Comparison of ENCODE assay signal across 22 cellular contexts in the genomic region with DNA sequence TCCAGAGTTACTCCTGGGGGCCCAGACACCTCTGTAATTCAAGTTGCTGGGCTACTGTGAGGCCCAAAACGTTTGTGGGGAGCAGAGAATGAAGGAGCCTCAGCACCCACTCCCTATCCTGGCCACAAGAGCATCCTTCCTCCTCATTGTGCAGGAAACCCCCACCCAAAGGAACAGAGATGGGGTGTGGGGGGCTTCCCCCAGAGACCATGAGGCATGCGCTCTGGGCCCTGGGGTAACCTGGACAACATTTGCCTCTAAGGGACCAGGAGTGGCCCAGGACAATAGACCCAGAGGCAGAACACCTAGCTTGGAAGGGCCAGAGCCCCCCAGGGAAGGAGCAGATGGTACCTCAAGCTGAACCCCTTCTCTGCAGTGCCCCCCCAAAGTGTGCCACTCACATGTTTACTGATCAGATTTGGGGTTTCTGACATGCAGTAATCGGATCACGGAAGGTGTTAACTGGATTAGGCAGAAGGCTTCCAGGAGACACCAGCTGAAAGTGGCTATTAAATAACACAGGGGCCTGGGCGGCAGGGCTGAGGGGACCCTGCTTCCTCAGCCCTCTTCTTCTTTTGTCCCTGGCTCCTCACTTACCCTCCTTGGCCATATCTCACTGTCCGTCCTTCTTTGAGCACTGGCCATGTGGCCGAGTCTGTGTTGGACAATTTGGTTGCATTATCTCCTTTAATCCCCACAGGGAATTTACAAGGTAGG. TPM values are rescaled to one million over a fixed set of nuclear protein-coding genes. Genes with fewer than 3 reads are reported as not detected.
DNase-seq lines count a peak whose midpoint lies in the region; ATAC-seq, FAIRE-seq and TF ChIP-seq lines count a peak whose summit lies in the region.
"Had no signal": no experiment of that assay in that cellular context is flagged by ENCODE, and none has a peak within 500 bp of the region (broad histone marks: within the 10 kb centered on the region; RNA-seq: fewer than 3 reads in every experiment).

No MANE protein-coding gene starts in this region.

- intact Hi-C loops in Right ventricle myocardium inferior (cut with DNase I) (no loop called here), left cardiac atrium (cut with DNase I) (no loop called here)

- peaks cover 0 to 6% of the 10 kb centered on the region in 2 donors for H3K4me1 ChIP-seq in right atrium auricular region

- no peak overlapping the region for H3K27ac ChIP-seq in right atrium auricular region
- H3K27ac ChIP-seq: cardiac muscle cell had no signal

- H3K4me3 ChIP-seq in right atrium auricular region: no peak overlapping the region
- H3K4me3 ChIP-seq: cardiac muscle cell had no signal

- peaks cover 83% of the 10 kb centered on the region for H3K4me1 Mint-ChIP-seq in activated naive CD8-positive, alpha-beta T cell (ENCODE audit: low read depth)
- H3K4me1 Mint-ChIP-seq in stimulated activated naive CD8-positive, alpha-beta T cell treated with anti-CD3 and anti-CD28 coated beads, Interleukin-15, amount 100 ng/mL, for 72 hours: peaks cover 72% of the 10 kb centered on the region

- no peaks in the 10 kb centered on the region for H3K9me3 Mint-ChIP-seq in activated naive CD8-positive, alpha-beta T cell (ENCODE audit: low read depth)
- H3K9me3 Mint-ChIP-seq in stimulated activated naive CD8-positive, alpha-beta T cell treated with anti-CD3 and anti-CD28 coated beads, Interleukin-15, amount 100 ng/mL, for 72 hours: no peaks in the 10 kb centered on the region
- H3K9me3 Mint-ChIP-seq: nephron had no signal

- no peaks in the 10 kb centered on the region for H3K27me3 Mint-ChIP-seq in activated naive CD8-positive, alpha-beta T cell
- H3K27me3 Mint-ChIP-seq in stimulated activated naive CD8-positive, alpha-beta T cell treated with anti-CD3 and anti-CD28 coated beads, Interleukin-15, amount 100 ng/mL, for 72 hours: no peaks in the 10 kb centered on the region

- H3K27me3 ChIP-seq in right atrium auricular region: no peaks in the 10 kb centered on the region
- H3K27me3 ChIP-seq: cardiac muscle cell had no signal

- ATAC-seq in Right ventricle myocardium inferior: no peak
- ATAC-seq in stimulated activated naive CD8-positive, alpha-beta T cell treated with anti-CD3 and anti-CD28 coated beads, Interleukin-15, amount 100 ng/mL, for 72 hours: no peak
- ATAC-seq in HG02885 (IDR thresholded peaks at IDR 0.05; ENCODE audit: poor library complexity, unreplicated experiment): no peak
- ATAC-seq in left cardiac atrium: no peak

- peak overlapping the region; percentile 92 for H3K27ac Mint-ChIP-seq in activated naive CD8-positive, alpha-beta T cell
- peak overlapping the region; percentile 59 to 94 for H3K27ac Mint-ChIP-seq in stimulated activated naive CD8-positive, alpha-beta T cell treated with anti-CD3 and anti-CD28 coated beads, Interleukin-15, amount 100 ng/mL, for 72 hours

- no peaks in the 10 kb centered on the region for H3K36me3 ChIP-seq in right atrium auricular region
- H3K36me3 ChIP-seq: cardiac muscle cell had no signal

- no peak for TF ChIP-seq CTCF in right atrium auricular region (IDR thresholded peaks at IDR 0.05)

- no peaks in the 10 kb centered on the region for H3K36me3 Mint-ChIP-seq in activated naive CD8-positive, alpha-beta T cell

- H3K4me3 Mint-ChIP-seq in activated naive CD8-positive, alpha-beta T cell: no peak overlapping the region
- peak overlapping the region in 1 of 2 donors; percentile 47 for H3K4me3 Mint-ChIP-seq in stimulated activated naive CD8-positive, alpha-beta T cell treated with anti-CD3 and anti-CD28 coated beads, Interleukin-15, amount 100 ng/mL, for 72 hours
- H3K4me3 Mint-ChIP-seq: nephron had no signal

- peak; percentile 15 for DNase-seq in Right ventricle myocardium inferior (ENCODE audit: missing footprints)
- no peak for DNase-seq in right atrium auricular region (ENCODE audit: low spot score)
- peak; percentile 57 for DNase-seq in NCI-H524 treated with DMSO at 0.1 percent for 48 hours (lab: John Stamatoyannopoulos, UW)
- DNase-seq in stimulated activated naive CD8-positive, alpha-beta T cell treated with anti-CD3 and anti-CD28 coated beads, Interleukin-15, amount 100 ng/mL, for 72 hours: no peak
- no peak for DNase-seq in RCC 7860 (ENCODE audit: low spot score)
- DNase-seq in left cardiac atrium: no peak
- DNase-seq: activated effector memory CD4-positive, alpha-beta T cell treated with Interleukin-2 at 50 U/mL for 16 hours; GOT3; head of caudate nucleus; KBM-7; MV-4-11; NCI-H2029; NCI-H446 treated with DMSO at 0.1 percent for 48 hours; Right ventricle myocardium superior; stimulated activated naive CD4-positive, alpha-beta T cell treated with Interleukin-2 at 50 U/mL for 16 hours; SW 1271; trophoblast cell had no signal

- no peaks in the 10 kb centered on the region for H3K9me3 ChIP-seq in right atrium auricular region

- no peak for FAIRE-seq in RCC 7860 (lab: Jason Lieb, UNC)

RNA-seq across cellular contexts. Expression of a gene that starts 50.8 kb away (rescaled TPM):
- total RNA-seq in Right ventricle myocardium inferior (1.6 TPM), right atrium auricular region (1 to 10 TPM; 1.5 to 5.6 TPM), left cardiac atrium (1 to 10 TPM in 1 of 2 donors, under 1 TPM in 1; 0.94 to 2.1 TPM)
- total RNA-seq: dermis microvascular lymphatic vessel endothelial cell had no signal

Comparison
In these comparisons a context has a peak if more than half of its experiments do, and no peak if none do; other contexts are left out.
1. DNase-seq: peak in Right ventricle myocardium inferior (single experiment) and NCI-H524 treated with DMSO at 0.1 percent for 48 hours (single experiment); none in right atrium auricular region (single experiment), stimulated activated naive CD8-positive, alpha-beta T cell treated with anti-CD3 and anti-CD28 coated beads, Interleukin-15, amount 100 ng/mL, for 72 hours (0 of 2), RCC 7860 (single experiment) and left cardiac atrium (single experiment).